Comparison of ENCODE assay signal across 1 cellular context in the genomic region with DNA sequence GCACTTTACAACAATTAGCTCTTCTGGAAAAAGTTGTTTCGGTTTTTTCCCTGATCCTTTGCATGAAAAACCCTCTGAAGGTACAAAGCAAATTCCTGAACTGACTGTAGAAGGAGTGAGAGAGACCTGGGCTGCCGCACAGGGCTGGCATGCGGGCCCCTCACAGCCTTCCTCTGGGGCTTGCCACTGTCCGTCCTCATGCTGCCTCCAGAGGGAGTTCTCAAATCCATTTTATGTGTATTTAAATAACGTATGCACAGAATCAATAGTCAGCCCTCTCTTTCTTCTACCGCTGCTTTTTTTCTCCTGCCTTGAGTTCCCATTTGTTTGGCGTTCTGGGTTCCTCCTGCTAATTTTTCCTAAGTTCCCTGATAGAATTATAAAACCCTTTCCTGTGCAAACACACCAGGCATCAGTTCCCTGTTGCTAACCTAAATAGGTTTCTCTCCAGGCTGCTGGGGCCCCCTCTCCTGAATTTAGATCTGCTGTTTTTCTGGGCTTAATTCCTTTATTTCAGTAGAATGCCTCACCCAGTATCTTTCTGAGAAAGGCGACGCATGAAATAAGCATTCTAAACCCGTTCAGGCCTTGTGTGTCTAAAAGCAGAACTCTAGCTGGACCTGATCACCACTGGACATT.
TF ChIP-seq lines count a peak whose summit lies in the region.

No MANE protein-coding gene starts in this region.

TF ChIP-seq in K562, 482 proteins besides CTCF, POLR2A, EP300 and RAD21 (continued from another document):
- TF ChIP-seq, protein P1, sequence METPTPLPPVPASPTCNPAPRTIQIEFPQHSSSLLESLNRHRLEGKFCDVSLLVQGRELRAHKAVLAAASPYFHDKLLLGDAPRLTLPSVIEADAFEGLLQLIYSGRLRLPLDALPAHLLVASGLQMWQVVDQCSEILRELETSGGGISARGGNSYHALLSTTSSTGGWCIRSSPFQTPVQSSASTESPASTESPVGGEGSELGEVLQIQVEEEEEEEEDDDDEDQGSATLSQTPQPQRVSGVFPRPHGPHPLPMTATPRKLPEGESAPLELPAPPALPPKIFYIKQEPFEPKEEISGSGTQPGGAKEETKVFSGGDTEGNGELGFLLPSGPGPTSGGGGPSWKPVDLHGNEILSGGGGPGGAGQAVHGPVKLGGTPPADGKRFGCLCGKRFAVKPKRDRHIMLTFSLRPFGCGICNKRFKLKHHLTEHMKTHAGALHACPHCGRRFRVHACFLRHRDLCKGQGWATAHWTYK (CRISPR knock-in tag; IDR thresholded peaks at IDR 0.05): no peak
- TF ChIP-seq ZKSCAN3 (CRISPR knock-in tag; IDR thresholded peaks at IDR 0.05) (no peak), ZNF79 (CRISPR knock-in tag; IDR thresholded peaks at IDR 0.05; ENCODE audit: low read depth) (no peak), MEF2D (tag; conservative IDR thresholded peaks at IDR 0.05; ENCODE audit: low read depth) (no peak)
- TF ChIP-seq, protein P2, sequence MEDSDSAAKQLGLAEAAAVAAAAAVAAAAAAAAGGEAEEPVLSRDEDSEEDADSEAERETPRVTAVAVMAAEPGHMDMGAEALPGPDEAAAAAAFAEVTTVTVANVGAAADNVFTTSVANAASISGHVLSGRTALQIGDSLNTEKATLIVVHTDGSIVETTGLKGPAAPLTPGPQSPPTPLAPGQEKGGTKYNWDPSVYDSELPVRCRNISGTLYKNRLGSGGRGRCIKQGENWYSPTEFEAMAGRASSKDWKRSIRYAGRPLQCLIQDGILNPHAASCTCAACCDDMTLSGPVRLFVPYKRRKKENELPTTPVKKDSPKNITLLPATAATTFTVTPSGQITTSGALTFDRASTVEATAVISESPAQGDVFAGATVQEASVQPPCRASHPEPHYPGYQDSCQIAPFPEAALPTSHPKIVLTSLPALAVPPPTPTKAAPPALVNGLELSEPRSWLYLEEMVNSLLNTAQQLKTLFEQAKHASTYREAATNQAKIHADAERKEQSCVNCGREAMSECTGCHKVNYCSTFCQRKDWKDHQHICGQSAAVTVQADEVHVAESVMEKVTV (CRISPR knock-in tag; IDR thresholded peaks at IDR 0.05): no peak
